In the genomic region with DNA sequence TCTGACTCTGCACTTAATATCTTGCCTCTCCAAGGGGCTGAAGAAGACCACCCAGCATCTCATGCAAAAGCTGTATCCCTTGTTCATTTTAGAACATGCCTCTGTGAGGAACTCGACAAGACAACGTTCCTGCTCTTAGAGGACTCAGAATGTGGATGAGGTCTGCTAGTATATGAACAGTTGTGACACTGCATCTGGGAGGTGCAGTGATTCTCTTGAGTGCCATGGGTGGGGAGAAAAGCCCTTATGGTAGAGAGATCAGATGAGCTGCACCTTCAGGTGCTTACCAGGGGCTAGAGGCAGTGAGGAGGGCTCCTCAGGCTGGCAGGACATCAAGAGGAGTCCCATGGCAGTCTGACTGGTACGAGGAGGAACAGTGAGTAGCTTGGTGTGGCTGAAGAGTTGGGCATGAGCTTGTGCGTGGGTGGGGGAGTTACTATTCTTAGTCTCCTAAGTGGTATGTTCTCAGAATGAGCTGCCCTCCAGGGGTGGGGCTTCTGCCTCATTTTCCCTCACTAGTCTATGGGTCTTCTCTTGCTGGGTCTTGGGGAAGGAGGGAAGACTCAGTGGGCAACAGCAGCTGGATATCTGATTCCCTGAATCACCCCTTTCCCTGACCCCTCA, we compare ENCODE assay signal across 30 cellular contexts. TPM values are rescaled to one million over a fixed set of nuclear protein-coding genes. Genes with fewer than 3 reads are reported as not detected.
DNase-seq lines count a peak whose midpoint lies in the region; ATAC-seq and TF ChIP-seq lines count a peak whose summit lies in the region.
"Had no signal": no experiment of that assay in that cellular context is flagged by ENCODE, and none has a peak within 500 bp of the region (broad histone marks: within the 10 kb centered on the region; RNA-seq: fewer than 3 reads in every experiment).

No MANE protein-coding gene starts in this region.

- no peak overlapping the region for H3K27ac ChIP-seq in left ventricle myocardium inferior (replicated peaks)
- H3K27ac ChIP-seq: brain microvascular endothelial cell, dorsolateral prefrontal cortex, KMS-11, tibial artery had no signal

- intact Hi-C loops in left ventricle myocardium superior (cut with micrococcal nuclease) (loop anchor here (10.0 kb wide), 1 partner anchor 703 kb away; no protein-coding TSS in a partner anchor), left ventricle myocardium inferior (cut with micrococcal nuclease) (no loop called here), posterior vena cava (cut with DNase I) (no loop called here)

- no peaks in the 10 kb centered on the region for H3K9me3 ChIP-seq in left ventricle myocardium inferior (replicated peaks)
- H3K9me3 ChIP-seq: HAP-1, SK-N-SH, tibial artery had no signal

- DNase-seq in activated CD4-positive, alpha-beta T cell treated with anti-CD3 and anti-CD28 coated beads for 48 hours = peak; percentile 26
- DNase-seq in activated CD4-positive, alpha-beta T cell treated with anti-CD3 and anti-CD28 coated beads, Interleukin-2, amount 50 U/mL, for 1 hour = no peak
- no peak for DNase-seq in left ventricle myocardium superior
- DNase-seq in left ventricle myocardium inferior = no peak
- DNase-seq in posterior vena cava (ENCODE audit: low spot score) = peak; percentile 37
- no peak for DNase-seq in GM20000 (ENCODE audit: low spot score)
- DNase-seq: 8988T; activated CD4-positive, CD25-positive, alpha-beta regulatory T cell; activated naive CD4-positive, alpha-beta T cell treated with anti-CD3 and anti-CD28 coated beads, Interleukin-2, amount 10 ng/mL, durations not matched to agents 7 days and 5 days; activated T-cell treated with anti-CD3 and anti-CD28 coated beads, Interleukin-2, amount 50 U/mL, for 4 hours; amniotic stem cell; brain microvascular endothelial cell; C1 segment of cervical spinal cord; COR-L47; mammary epithelial cell; NCI-H2029; NCI-H510A treated with DMSO at 0.1 percent for 48 hours; NK-92 treated with Interleukin-12 subunit alpha and Interleukin-12 subunit beta, amount 100 ng/mL, for 24 hours; PC-3; SK-N-SH; tibial artery had no signal

- TF ChIP-seq CTCF in left ventricle myocardium inferior (IDR thresholded peaks at IDR 0.05; ENCODE audit: borderline replicate concordance) (no peak), GM20000 (IDR thresholded peaks at IDR 0.05; ENCODE audit: extremely low read depth, missing control alignments) (no peak)

- ATAC-seq in left ventricle myocardium superior = peak; percentile 21
- no peak for ATAC-seq in HG02884 (IDR thresholded peaks at IDR 0.05; ENCODE audit: unreplicated experiment)
- ATAC-seq in GM18868 (IDR thresholded peaks at IDR 0.05; ENCODE audit: unreplicated experiment) = no peak
- ATAC-seq: activated T-cell treated with anti-CD3 and anti-CD28 coated beads, Interleukin-2, amount 50 U/mL, for 4 hours; natural killer cell treated with Interleukin-12 subunit alpha and Interleukin-12 subunit beta and Interleukin-15 and Interleukin-18, amount 100 ng/mL, for 72 hours; PC-3 had no signal

- no peaks in the 10 kb centered on the region for H3K36me3 ChIP-seq in left ventricle myocardium inferior
- H3K36me3 ChIP-seq: brain microvascular endothelial cell, HAP-1, tibial artery had no signal

- no peaks in the 10 kb centered on the region for H3K4me1 ChIP-seq in left ventricle myocardium inferior
- H3K4me1 ChIP-seq: HAP-1, tibial artery had no signal

- no peak overlapping the region for H3K4me3 ChIP-seq in left ventricle myocardium inferior
- H3K4me3 ChIP-seq: dorsolateral prefrontal cortex, HAP-1, tibial artery had no signal

- peaks cover 50% of the 10 kb centered on the region for H3K27me3 ChIP-seq in left ventricle myocardium inferior (ENCODE audit: low read depth)

RNA-seq across cellular contexts. Expression of a gene that starts 56.7 kb away (rescaled TPM):
- not detected for total RNA-seq in left ventricle myocardium superior
- total RNA-seq in left ventricle myocardium inferior = not detected
- under 1 TPM; 0.29 to 0.42 TPM for total RNA-seq in posterior vena cava
- total RNA-seq: G401; mammary epithelial cell; natural killer cell treated with Interleukin-12 subunit alpha and Interleukin-12 subunit beta and Interleukin-15 and Interleukin-18, amount 100 ng/mL, for 72 hours; PC-3; pulmonary artery endothelial cell; T-helper 1 cell treated with Interleukin-12 subunit alpha and Interleukin-12 subunit beta and Interleukin-4 antibody, amounts not matched to agents 30 ng/mL and 1 ng/mL, for 36 hours had no signal

Comparison
In these comparisons a context has a peak if more than half of its experiments do, and no peak if none do; other contexts are left out.
1. DNase-seq: peak in activated CD4-positive, alpha-beta T cell treated with anti-CD3 and anti-CD28 coated beads for 48 hours (single experiment) and posterior vena cava (single experiment); none in activated CD4-positive, alpha-beta T cell treated with anti-CD3 and anti-CD28 coated beads, Interleukin-2, amount 50 U/mL, for 1 hour (single experiment), left ventricle myocardium superior (single experiment), left ventricle myocardium inferior (single experiment) and GM20000 (single experiment).